In the genomic region with DNA sequence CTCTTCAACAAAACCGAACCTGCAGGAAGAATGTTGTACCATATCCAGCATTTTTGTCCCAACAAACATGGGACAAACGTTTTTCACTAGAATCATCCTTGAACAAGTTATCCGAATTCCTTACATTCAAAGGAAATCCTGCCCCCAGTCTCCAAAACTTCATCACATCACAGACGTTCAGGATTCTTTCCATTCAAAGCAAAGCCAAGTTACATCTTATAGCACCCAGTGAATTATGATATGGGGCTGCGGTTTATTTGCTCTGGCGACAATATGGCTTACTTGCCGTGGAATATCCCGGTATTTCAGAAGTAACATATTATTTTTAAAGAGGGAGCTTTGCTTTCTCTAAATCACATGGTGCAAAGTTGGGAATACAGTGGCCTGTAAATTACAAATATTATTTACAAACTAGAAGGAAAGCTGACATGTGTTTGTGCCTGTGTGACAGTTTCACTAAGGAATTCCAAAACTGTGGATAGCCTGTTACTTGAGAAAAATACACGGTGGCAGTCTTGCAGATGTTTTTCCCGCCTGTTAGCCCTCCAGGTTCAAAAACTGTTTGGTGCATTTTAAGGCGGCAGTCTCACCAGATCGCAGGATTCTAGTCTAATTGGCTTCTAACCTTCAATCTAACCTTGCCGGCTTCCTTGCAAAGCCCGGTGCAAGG, we compare ENCODE assay signal across 1 cellular context.
TF ChIP-seq lines count a peak whose summit lies in the region.

No MANE protein-coding gene starts in this region.

TF ChIP-seq in K562, 482 proteins besides CTCF, POLR2A, EP300 and RAD21 (continues in another document):
- TF ChIP-seq ELF4 (CRISPR knock-in tag; IDR thresholded peaks at IDR 0.05): no peak
- no peak for TF ChIP-seq EHMT2 (IDR thresholded peaks at IDR 0.05)
- 0 out of 2 replicates have a peak, but pooled peaks have one; percentile 0 for TF ChIP-seq ZNF589 (CRISPR knock-in tag; IDR thresholded peaks at IDR 0.05; ENCODE audit: low read depth)
- 0 out of 2 replicates have a peak, but pooled peaks have one; percentile 19 for TF ChIP-seq GTF2E2 (tag; IDR thresholded peaks at IDR 0.05)
- TF ChIP-seq TEAD2 (tag; IDR thresholded peaks at IDR 0.05): no peak
- no peak for TF ChIP-seq NR2C1 (IDR thresholded peaks at IDR 0.05)
- peak; percentile 21; the same call in 1 of the 2 replicates for TF ChIP-seq NR2C1 (tag; IDR thresholded peaks at IDR 0.05)
- no peak for TF ChIP-seq MECOM (CRISPR knock-in tag; IDR thresholded peaks at IDR 0.05)
- TF ChIP-seq, protein P1, sequence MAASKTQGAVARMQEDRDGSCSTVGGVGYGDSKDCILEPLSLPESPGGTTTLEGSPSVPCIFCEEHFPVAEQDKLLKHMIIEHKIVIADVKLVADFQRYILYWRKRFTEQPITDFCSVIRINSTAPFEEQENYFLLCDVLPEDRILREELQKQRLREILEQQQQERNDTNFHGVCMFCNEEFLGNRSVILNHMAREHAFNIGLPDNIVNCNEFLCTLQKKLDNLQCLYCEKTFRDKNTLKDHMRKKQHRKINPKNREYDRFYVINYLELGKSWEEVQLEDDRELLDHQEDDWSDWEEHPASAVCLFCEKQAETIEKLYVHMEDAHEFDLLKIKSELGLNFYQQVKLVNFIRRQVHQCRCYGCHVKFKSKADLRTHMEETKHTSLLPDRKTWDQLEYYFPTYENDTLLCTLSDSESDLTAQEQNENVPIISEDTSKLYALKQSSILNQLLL (CRISPR knock-in tag; IDR thresholded peaks at IDR 0.05; ENCODE audit: borderline replicate concordance): no peak
- TF ChIP-seq RFX7 (CRISPR knock-in tag; IDR thresholded peaks at IDR 0.05): no peak
- TF ChIP-seq BRD9 (IDR thresholded peaks at IDR 0.05; ENCODE audit: low read depth, partially characterized antibody): peak; percentile 1
- TF ChIP-seq, protein P2, sequence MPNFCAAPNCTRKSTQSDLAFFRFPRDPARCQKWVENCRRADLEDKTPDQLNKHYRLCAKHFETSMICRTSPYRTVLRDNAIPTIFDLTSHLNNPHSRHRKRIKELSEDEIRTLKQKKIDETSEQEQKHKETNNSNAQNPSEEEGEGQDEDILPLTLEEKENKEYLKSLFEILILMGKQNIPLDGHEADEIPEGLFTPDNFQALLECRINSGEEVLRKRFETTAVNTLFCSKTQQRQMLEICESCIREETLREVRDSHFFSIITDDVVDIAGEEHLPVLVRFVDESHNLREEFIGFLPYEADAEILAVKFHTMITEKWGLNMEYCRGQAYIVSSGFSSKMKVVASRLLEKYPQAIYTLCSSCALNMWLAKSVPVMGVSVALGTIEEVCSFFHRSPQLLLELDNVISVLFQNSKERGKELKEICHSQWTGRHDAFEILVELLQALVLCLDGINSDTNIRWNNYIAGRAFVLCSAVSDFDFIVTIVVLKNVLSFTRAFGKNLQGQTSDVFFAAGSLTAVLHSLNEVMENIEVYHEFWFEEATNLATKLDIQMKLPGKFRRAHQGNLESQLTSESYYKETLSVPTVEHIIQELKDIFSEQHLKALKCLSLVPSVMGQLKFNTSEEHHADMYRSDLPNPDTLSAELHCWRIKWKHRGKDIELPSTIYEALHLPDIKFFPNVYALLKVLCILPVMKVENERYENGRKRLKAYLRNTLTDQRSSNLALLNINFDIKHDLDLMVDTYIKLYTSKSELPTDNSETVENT (CRISPR knock-in tag; IDR thresholded peaks at IDR 0.05): no peak
- no peak for TF ChIP-seq ATF1 (CRISPR knock-in tag; IDR thresholded peaks at IDR 0.05)
- no peak for TF ChIP-seq ATF1 (tag; IDR thresholded peaks at IDR 0.05)
- no peak for TF ChIP-seq ILF3 (IDR thresholded peaks at IDR 0.05; ENCODE audit: borderline replicate concordance)
- TF ChIP-seq, protein P3, sequence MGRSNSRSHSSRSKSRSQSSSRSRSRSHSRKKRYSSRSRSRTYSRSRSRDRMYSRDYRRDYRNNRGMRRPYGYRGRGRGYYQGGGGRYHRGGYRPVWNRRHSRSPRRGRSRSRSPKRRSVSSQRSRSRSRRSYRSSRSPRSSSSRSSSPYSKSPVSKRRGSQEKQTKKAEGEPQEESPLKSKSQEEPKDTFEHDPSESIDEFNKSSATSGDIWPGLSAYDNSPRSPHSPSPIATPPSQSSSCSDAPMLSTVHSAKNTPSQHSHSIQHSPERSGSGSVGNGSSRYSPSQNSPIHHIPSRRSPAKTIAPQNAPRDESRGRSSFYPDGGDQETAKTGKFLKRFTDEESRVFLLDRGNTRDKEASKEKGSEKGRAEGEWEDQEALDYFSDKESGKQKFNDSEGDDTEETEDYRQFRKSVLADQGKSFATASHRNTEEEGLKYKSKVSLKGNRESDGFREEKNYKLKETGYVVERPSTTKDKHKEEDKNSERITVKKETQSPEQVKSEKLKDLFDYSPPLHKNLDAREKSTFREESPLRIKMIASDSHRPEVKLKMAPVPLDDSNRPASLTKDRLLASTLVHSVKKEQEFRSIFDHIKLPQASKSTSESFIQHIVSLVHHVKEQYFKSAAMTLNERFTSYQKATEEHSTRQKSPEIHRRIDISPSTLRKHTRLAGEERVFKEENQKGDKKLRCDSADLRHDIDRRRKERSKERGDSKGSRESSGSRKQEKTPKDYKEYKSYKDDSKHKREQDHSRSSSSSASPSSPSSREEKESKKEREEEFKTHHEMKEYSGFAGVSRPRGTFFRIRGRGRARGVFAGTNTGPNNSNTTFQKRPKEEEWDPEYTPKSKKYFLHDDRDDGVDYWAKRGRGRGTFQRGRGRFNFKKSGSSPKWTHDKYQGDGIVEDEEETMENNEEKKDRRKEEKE (IDR thresholded peaks at IDR 0.05; ENCODE audit: borderline replicate concordance in 1 of 2, control insufficient read depth in 1 of 2, low read depth in 2 of 2, low read length in 1 of 2): no peak
- no peak for TF ChIP-seq ZNF134 (CRISPR knock-in tag; conservative IDR thresholded peaks at IDR 0.05)
- TF ChIP-seq ESRRA (IDR thresholded peaks at IDR 0.05; ENCODE audit: borderline replicate concordance, low read depth): no peak
- peak; percentile 38; the same call in 1 of the 2 replicates for TF ChIP-seq ZNF175 (CRISPR knock-in tag; IDR thresholded peaks at IDR 0.05; ENCODE audit: low read depth)
- 0 out of 2 replicates have a peak, but pooled peaks have one; percentile 3 for TF ChIP-seq SMARCA4 (IDR thresholded peaks at IDR 0.05)
- TF ChIP-seq TAF9B (IDR thresholded peaks at IDR 0.05; ENCODE audit: partially characterized antibody): no peak
- TF ChIP-seq NELFE (IDR thresholded peaks at IDR 0.05; ENCODE audit: insufficient read depth, insufficient read length): no peak
- TF ChIP-seq TBP (optimal IDR thresholded peaks at IDR 0.05; ENCODE audit: low read depth, low read length): peak; percentile 29
- no peak for TF ChIP-seq KLF1 (tag; IDR thresholded peaks at IDR 0.05)
- no peak for TF ChIP-seq ZNF165 (CRISPR knock-in tag; IDR thresholded peaks at IDR 0.05; ENCODE audit: borderline replicate concordance)
- no peak for TF ChIP-seq NR2F6 (CRISPR knock-in tag; IDR thresholded peaks at IDR 0.05)
- no peak for TF ChIP-seq ZNF324 (CRISPR knock-in tag; IDR thresholded peaks at IDR 0.05)
- TF ChIP-seq, protein P4, sequence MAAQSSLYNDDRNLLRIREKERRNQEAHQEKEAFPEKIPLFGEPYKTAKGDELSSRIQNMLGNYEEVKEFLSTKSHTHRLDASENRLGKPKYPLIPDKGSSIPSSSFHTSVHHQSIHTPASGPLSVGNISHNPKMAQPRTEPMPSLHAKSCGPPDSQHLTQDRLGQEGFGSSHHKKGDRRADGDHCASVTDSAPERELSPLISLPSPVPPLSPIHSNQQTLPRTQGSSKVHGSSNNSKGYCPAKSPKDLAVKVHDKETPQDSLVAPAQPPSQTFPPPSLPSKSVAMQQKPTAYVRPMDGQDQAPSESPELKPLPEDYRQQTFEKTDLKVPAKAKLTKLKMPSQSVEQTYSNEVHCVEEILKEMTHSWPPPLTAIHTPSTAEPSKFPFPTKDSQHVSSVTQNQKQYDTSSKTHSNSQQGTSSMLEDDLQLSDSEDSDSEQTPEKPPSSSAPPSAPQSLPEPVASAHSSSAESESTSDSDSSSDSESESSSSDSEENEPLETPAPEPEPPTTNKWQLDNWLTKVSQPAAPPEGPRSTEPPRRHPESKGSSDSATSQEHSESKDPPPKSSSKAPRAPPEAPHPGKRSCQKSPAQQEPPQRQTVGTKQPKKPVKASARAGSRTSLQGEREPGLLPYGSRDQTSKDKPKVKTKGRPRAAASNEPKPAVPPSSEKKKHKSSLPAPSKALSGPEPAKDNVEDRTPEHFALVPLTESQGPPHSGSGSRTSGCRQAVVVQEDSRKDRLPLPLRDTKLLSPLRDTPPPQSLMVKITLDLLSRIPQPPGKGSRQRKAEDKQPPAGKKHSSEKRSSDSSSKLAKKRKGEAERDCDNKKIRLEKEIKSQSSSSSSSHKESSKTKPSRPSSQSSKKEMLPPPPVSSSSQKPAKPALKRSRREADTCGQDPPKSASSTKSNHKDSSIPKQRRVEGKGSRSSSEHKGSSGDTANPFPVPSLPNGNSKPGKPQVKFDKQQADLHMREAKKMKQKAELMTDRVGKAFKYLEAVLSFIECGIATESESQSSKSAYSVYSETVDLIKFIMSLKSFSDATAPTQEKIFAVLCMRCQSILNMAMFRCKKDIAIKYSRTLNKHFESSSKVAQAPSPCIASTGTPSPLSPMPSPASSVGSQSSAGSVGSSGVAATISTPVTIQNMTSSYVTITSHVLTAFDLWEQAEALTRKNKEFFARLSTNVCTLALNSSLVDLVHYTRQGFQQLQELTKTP (IDR thresholded peaks at IDR 0.05; ENCODE audit: low read depth in 1 of 2, partially characterized antibody in 2 of 2): peak in 1 of 2 experiments; percentile 79
- TF ChIP-seq NCOA1 (IDR thresholded peaks at IDR 0.05; ENCODE audit: low read depth): 0 out of 2 replicates have a peak, but pooled peaks have one; percentile 16
- 0 out of 2 replicates have a peak, but pooled peaks have one; percentile 22 for TF ChIP-seq ZNF584 (CRISPR knock-in tag; IDR thresholded peaks at IDR 0.05; ENCODE audit: low read depth)
- TF ChIP-seq SRSF3 (IDR thresholded peaks at IDR 0.05; ENCODE audit: insufficient read depth, low read length): no peak
- TF ChIP-seq SREBF1 (IDR thresholded peaks at IDR 0.05; ENCODE audit: borderline replicate concordance, low read depth, low read length): no peak
- TF ChIP-seq, protein P5, sequence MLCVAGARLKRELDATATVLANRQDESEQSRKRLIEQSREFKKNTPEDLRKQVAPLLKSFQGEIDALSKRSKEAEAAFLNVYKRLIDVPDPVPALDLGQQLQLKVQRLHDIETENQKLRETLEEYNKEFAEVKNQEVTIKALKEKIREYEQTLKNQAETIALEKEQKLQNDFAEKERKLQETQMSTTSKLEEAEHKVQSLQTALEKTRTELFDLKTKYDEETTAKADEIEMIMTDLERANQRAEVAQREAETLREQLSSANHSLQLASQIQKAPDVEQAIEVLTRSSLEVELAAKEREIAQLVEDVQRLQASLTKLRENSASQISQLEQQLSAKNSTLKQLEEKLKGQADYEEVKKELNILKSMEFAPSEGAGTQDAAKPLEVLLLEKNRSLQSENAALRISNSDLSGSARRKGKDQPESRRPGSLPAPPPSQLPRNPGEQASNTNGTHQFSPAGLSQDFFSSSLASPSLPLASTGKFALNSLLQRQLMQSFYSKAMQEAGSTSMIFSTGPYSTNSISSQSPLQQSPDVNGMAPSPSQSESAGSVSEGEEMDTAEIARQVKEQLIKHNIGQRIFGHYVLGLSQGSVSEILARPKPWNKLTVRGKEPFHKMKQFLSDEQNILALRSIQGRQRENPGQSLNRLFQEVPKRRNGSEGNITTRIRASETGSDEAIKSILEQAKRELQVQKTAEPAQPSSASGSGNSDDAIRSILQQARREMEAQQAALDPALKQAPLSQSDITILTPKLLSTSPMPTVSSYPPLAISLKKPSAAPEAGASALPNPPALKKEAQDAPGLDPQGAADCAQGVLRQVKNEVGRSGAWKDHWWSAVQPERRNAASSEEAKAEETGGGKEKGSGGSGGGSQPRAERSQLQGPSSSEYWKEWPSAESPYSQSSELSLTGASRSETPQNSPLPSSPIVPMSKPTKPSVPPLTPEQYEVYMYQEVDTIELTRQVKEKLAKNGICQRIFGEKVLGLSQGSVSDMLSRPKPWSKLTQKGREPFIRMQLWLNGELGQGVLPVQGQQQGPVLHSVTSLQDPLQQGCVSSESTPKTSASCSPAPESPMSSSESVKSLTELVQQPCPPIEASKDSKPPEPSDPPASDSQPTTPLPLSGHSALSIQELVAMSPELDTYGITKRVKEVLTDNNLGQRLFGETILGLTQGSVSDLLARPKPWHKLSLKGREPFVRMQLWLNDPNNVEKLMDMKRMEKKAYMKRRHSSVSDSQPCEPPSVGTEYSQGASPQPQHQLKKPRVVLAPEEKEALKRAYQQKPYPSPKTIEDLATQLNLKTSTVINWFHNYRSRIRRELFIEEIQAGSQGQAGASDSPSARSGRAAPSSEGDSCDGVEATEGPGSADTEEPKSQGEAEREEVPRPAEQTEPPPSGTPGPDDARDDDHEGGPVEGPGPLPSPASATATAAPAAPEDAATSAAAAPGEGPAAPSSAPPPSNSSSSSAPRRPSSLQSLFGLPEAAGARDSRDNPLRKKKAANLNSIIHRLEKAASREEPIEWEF (CRISPR knock-in tag; IDR thresholded peaks at IDR 0.05): peak; percentile 4; the same call in 1 of the 2 replicates
- no peak for TF ChIP-seq CBX3 (IDR thresholded peaks at IDR 0.05; ENCODE audit: borderline replicate concordance in 1 of 2, low read length in 2 of 2)
- TF ChIP-seq, protein P6, sequence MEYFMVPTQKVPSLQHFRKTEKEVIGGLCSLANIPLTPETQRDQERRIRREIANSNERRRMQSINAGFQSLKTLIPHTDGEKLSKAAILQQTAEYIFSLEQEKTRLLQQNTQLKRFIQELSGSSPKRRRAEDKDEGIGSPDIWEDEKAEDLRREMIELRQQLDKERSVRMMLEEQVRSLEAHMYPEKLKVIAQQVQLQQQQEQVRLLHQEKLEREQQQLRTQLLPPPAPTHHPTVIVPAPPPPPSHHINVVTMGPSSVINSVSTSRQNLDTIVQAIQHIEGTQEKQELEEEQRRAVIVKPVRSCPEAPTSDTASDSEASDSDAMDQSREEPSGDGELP (CRISPR knock-in tag; IDR thresholded peaks at IDR 0.05; ENCODE audit: borderline replicate concordance): no peak
- TF ChIP-seq SMARCC2 (IDR thresholded peaks at IDR 0.05; ENCODE audit: low read depth): no peak
- TF ChIP-seq, protein P7, sequence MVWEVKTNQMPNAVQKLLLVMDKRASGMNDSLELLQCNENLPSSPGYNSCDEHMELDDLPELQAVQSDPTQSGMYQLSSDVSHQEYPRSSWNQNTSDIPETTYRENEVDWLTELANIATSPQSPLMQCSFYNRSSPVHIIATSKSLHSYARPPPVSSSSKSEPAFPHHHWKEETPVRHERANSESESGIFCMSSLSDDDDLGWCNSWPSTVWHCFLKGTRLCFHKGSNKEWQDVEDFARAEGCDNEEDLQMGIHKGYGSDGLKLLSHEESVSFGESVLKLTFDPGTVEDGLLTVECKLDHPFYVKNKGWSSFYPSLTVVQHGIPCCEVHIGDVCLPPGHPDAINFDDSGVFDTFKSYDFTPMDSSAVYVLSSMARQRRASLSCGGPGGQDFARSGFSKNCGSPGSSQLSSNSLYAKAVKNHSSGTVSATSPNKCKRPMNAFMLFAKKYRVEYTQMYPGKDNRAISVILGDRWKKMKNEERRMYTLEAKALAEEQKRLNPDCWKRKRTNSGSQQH (CRISPR knock-in tag; IDR thresholded peaks at IDR 0.05): no peak
- TF ChIP-seq, protein P8, sequence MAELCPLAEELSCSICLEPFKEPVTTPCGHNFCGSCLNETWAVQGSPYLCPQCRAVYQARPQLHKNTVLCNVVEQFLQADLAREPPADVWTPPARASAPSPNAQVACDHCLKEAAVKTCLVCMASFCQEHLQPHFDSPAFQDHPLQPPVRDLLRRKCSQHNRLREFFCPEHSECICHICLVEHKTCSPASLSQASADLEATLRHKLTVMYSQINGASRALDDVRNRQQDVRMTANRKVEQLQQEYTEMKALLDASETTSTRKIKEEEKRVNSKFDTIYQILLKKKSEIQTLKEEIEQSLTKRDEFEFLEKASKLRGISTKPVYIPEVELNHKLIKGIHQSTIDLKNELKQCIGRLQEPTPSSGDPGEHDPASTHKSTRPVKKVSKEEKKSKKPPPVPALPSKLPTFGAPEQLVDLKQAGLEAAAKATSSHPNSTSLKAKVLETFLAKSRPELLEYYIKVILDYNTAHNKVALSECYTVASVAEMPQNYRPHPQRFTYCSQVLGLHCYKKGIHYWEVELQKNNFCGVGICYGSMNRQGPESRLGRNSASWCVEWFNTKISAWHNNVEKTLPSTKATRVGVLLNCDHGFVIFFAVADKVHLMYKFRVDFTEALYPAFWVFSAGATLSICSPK (IDR thresholded peaks at IDR 0.05; ENCODE audit: borderline replicate concordance): no peak
